Comparison of ENCODE assay signal across 26 cellular contexts in the genomic region with DNA sequence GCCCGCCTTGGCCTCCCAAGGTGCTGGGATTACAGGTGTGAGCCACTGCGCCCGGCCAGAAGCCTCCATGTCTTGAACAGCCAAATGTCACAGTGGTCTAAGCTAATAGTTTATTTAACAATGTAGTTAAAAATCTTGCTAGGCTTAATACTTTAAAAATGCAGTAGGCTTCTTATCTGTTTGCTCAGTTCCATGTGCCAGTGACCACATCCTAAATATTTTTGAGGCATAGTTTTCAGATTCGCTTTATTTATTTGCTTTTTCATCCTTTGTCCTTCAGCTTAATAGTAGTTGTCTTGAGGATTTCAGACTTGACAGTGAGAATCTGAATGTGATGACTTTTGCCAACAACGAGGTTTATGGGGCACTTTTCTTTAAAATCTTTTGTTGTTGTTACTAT. TPM values are rescaled to one million over a fixed set of nuclear protein-coding genes. Genes with fewer than 3 reads are reported as not detected.
"Had no signal": no experiment of that assay in that cellular context is flagged by ENCODE, and none has a peak within 500 bp of the region (broad histone marks: within the 10 kb centered on the region; RNA-seq: fewer than 3 reads in every experiment).

No MANE protein-coding gene starts in this region.

- H3K27ac ChIP-seq: ascending aorta, brain microvascular endothelial cell, cardiac muscle cell, SK-N-MC had no signal

- H3K4me3 Mint-ChIP-seq: activated CD8-positive, alpha-beta T cell treated with anti-CD3 and anti-CD28 coated beads, Interleukin-2, amount 10 ng/mL, durations not matched to agents 7 days and 5 days; activated naive CD8-positive, alpha-beta T cell treated with anti-CD3 and anti-CD28 coated beads, Interleukin-2, amount 50 U/mL, for 24 hours; activated T-cell treated with anti-CD3 and anti-CD28 coated beads, Interleukin-2, amount 50 U/mL, for 4 hours; T-helper 17 cell; WTC11 had no signal

- H3K9me3 ChIP-seq: ascending aorta had no signal

- H3K36me3 ChIP-seq: ascending aorta, brain microvascular endothelial cell, cardiac muscle cell had no signal

- H3K4me1 ChIP-seq: ascending aorta had no signal

- H3K4me3 ChIP-seq: ascending aorta, cardiac muscle cell, SK-N-MC had no signal

- H3K27me3 ChIP-seq: ascending aorta, brain microvascular endothelial cell, cardiac muscle cell had no signal

- H3K4me1 Mint-ChIP-seq: activated naive CD8-positive, alpha-beta T cell treated with anti-CD3 and anti-CD28 coated beads, Interleukin-2, amount 50 U/mL, for 24 hours; T-helper 17 cell had no signal

- H3K27me3 Mint-ChIP-seq: T-helper 17 cell had no signal

- ATAC-seq: activated CD8-positive, alpha-beta T cell treated with anti-CD3 and anti-CD28 coated beads, Interleukin-2, amount 10 ng/mL, durations not matched to agents 7 days and 5 days; activated naive CD4-positive, alpha-beta T cell treated with anti-CD3 and anti-CD28 coated beads, Interleukin-2, amount 50 U/mL, for 72 hours; activated naive CD8-positive, alpha-beta T cell treated with anti-CD3 and anti-CD28 coated beads, Interleukin-2, amount 50 U/mL, for 24 hours; activated T-cell treated with anti-CD3 and anti-CD28 coated beads, Interleukin-2, amount 50 U/mL, for 4 hours; Right ventricle myocardium inferior; T-helper 17 cell; WTC11 had no signal

- DNase-seq: activated CD4-positive, alpha-beta T cell treated with anti-CD3 and anti-CD28 coated beads for 48 hours; activated CD4-positive, alpha-beta T cell treated with anti-CD3 and anti-CD28 coated beads, Interleukin-2, amount 50 U/mL, for 4 hours; activated CD4-positive, CD25-positive, alpha-beta regulatory T cell treated with anti-CD3 and anti-CD28 coated beads, Interleukin-2, amount 50 U/mL, for 72 hours; activated CD8-positive, alpha-beta T cell treated with anti-CD3 and anti-CD28 coated beads, Interleukin-2, amount 10 ng/mL, durations not matched to agents 7 days and 5 days; activated effector memory CD4-positive, alpha-beta T cell treated with anti-CD3 and anti-CD28 coated beads, Interleukin-2, amount 50 U/mL, for 16 hours; activated naive CD4-positive, alpha-beta T cell treated with Interleukin-2 at 50 U/mL for 16 hours; activated naive CD8-positive, alpha-beta T cell treated with anti-CD3 and anti-CD28 coated beads, Interleukin-2, amount 50 U/mL, for 24 hours; activated T-cell treated with anti-CD3 and anti-CD28 coated beads, Interleukin-2, amount 50 U/mL, for 4 hours; amniotic stem cell; brain microvascular endothelial cell; KG1; NCI-H1048; NCI-H146; NCI-H187 treated with DMSO at 0.1 percent for 48 hours; NCI-H2081 treated with DMSO at 0.1 percent for 48 hours; NCI-H446; NCI-H524; RPMI8226; T-helper 17 cell; T-helper 9 cell had no signal

- H3K27ac Mint-ChIP-seq: activated CD8-positive, alpha-beta T cell treated with anti-CD3 and anti-CD28 coated beads, Interleukin-2, amount 10 ng/mL, durations not matched to agents 7 days and 5 days; activated naive CD4-positive, alpha-beta T cell treated with anti-CD3 and anti-CD28 coated beads, Interleukin-2, amount 50 U/mL, for 72 hours; activated naive CD8-positive, alpha-beta T cell treated with anti-CD3 and anti-CD28 coated beads, Interleukin-2, amount 50 U/mL, for 24 hours; T-helper 17 cell; WTC11 had no signal

RNA-seq across cellular contexts. Expression of a gene that starts 59.9 kb away (rescaled TPM):
- total RNA-seq: activated CD8-positive, alpha-beta T cell treated with anti-CD3 and anti-CD28 coated beads, Interleukin-2, amount 10 ng/mL, durations not matched to agents 7 days and 5 days; activated naive CD4-positive, alpha-beta T cell treated with anti-CD3 and anti-CD28 coated beads, Interleukin-2, amount 50 U/mL, for 72 hours; activated T-cell treated with anti-CD3 and anti-CD28 coated beads, Interleukin-2, amount 50 U/mL, for 4 hours; T-helper 17 cell had no signal
